1 cellular context compared by ENCODE assay signal in the genomic region with DNA sequence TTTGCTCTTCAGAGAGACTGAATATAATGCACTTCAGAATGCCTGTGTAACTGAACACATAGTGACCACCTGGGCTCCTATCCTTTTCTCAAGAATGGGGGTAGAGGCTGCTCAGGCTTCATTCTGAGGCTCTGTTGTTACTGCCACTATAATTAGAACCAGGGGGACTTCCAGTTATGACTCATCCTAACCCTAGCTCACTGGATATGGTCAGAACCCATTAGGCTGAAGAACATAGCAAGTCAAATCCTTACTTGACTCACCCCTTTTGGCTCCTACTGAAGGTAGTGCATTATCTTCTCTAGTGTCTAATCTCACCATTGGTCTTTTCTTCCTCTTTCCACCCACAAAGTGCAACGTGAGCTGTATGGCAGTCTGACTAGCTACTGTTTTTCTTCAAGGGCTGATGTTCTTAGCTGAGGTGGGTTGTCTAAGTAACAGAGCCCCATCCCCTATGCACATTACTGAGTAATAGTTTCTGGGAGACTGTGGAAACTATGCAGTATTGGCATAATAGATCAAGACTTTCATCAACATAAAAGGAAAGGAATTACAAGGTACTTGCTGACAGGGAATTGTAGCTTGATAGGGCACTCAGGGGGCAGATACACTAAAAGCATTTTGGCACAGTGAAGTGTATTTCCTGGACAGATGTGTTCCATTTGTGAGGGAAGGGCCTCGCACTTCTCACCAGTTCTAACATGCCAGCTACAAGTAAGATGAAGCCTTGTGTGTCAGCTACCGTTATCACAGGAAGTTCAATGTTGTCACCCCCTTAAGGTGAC.
TF ChIP-seq lines count a peak whose summit lies in the region.

No MANE protein-coding gene starts in this region.

TF ChIP-seq in H1, 55 proteins besides CTCF, POLR2A, EP300 and RAD21:
- no peak for TF ChIP-seq CHD7 (IDR thresholded peaks at IDR 0.05; ENCODE audit: insufficient replicate concordance, low read length)
- TF ChIP-seq GTF2F1 (IDR thresholded peaks at IDR 0.05; ENCODE audit: borderline replicate concordance, low read depth, low read length), result no peak
- no peak for TF ChIP-seq SP1 (IDR thresholded peaks at IDR 0.05; ENCODE audit: low read depth, low read length)
- TF ChIP-seq POU5F1 (IDR thresholded peaks at IDR 0.05; ENCODE audit: low read depth, low read length), result no peak
- TF ChIP-seq SIRT6 (IDR thresholded peaks at IDR 0.05; ENCODE audit: low read length), result no peak
- no peak for TF ChIP-seq TEAD4 (IDR thresholded peaks at IDR 0.05; ENCODE audit: low read depth, low read length)
- no peak for TF ChIP-seq YY1 (IDR thresholded peaks at IDR 0.05; ENCODE audit: low read depth, low read length)
- TF ChIP-seq RXRA (IDR thresholded peaks at IDR 0.05; ENCODE audit: insufficient read depth, low read depth, low read length), result no peak
- TF ChIP-seq SAP30 (IDR thresholded peaks at IDR 0.05; ENCODE audit: insufficient read depth, insufficient replicate concordance, low read length), result no peak
- TF ChIP-seq HDAC2 (IDR thresholded peaks at IDR 0.05; ENCODE audit: borderline replicate concordance in 1 of 2, low read depth in 2 of 2, low read length in 2 of 2), result no peak
- no peak for TF ChIP-seq RNF2 (IDR thresholded peaks at IDR 0.05; ENCODE audit: borderline replicate concordance, low read depth, low read length, missing control alignments, poor library complexity, severe bottlenecking)
- no peak for TF ChIP-seq CHD2 (IDR thresholded peaks at IDR 0.05; ENCODE audit: low read length)
- TF ChIP-seq SIN3A (conservative IDR thresholded peaks at IDR 0.05 in 1 of 2, IDR thresholded peaks at IDR 0.05 in 1 of 2; ENCODE audit: low read depth in 1 of 2, low read length in 2 of 2), result no peak
